Comparison of ENCODE assay signal across 23 cellular contexts in the genomic region with DNA sequence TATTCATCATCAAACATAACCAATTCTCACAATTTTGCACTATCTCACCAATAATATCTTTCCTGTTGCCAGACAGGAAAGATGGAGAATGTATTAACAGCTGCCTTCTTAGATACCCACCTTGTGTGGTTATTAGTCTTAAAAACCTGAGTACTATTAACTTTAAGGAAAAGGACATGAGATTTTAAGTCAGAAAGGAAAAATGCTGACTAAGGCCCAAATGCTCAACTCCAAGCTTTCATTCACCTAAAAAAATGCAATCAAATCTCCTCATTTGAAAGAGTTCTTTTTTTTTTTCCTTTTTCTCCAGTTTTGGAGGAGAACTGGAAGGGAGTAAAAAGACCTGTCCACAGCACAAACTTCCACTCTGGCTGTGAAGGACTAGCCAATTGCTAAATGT.
"Had no signal": no experiment of that assay in that cellular context is flagged by ENCODE, and none has a peak within 500 bp of the region (broad histone marks: within the 10 kb centered on the region; RNA-seq: fewer than 3 reads in every experiment).

No MANE protein-coding gene starts in this region.

- FAIRE-seq: bronchial epithelial cell had no signal

- DNase-seq: activated B cell treated with CpG ODN at 0.5 μM for 24 hours; activated CD4-positive, alpha-beta memory T cell treated with anti-CD3 and anti-CD28 coated beads for 36 hours; activated CD4-positive, alpha-beta T cell treated with anti-CD3 and anti-CD28 coated beads for 1 hour; activated CD4-positive, alpha-beta T cell treated with anti-CD3 and anti-CD28 coated beads, Interleukin-2, amount 10 ng/mL, durations not matched to agents 24 days and 14 days; activated gamma-delta T cell treated with Interleukin-2 at 50 U/mL for 16 hours; activated naive CD4-positive, alpha-beta T cell treated with anti-CD3 and anti-CD28 coated beads, Interleukin-2, amount 10 ng/mL, durations not matched to agents 7 days and 5 days; activated T-cell treated with anti-CD3 and anti-CD28 coated beads, Interleukin-2, amount 50 U/mL, for 48 hours; aorta; central memory CD4-positive, alpha-beta T cell; NCI-H1105 treated with DMSO at 0.1 percent for 48 hours; NCI-H1436 treated with DMSO at 0.1 percent for 48 hours; NCI-H187; NCI-H2081; NCI-H524; Peyer's patch; Right ventricle myocardium superior; SJCRH30; T-helper 9 cell had no signal

- H3K9ac ChIP-seq: KMS-11 had no signal

- H3K4me2 ChIP-seq: KMS-11 had no signal

- H3K4me3 Mint-ChIP-seq: activated B cell treated with CpG ODN at 0.5 μM for 24 hours; activated CD4-positive, alpha-beta memory T cell treated with anti-CD3 and anti-CD28 coated beads for 36 hours; activated CD4-positive, alpha-beta T cell treated with anti-CD3 and anti-CD28 coated beads, Interleukin-2, amount 10 ng/mL, durations not matched to agents 24 days and 14 days; activated naive CD4-positive, alpha-beta T cell treated with anti-CD3 and anti-CD28 coated beads, Interleukin-2, amount 10 ng/mL, durations not matched to agents 7 days and 5 days; T-helper 1 cell treated with Interleukin-12 subunit alpha and Interleukin-12 subunit beta and Interleukin-4 antibody, amounts not matched to agents 30 μg/mL and 1 μg/mL, for 36 hours had no signal

- H3K36me3 Mint-ChIP-seq: activated CD4-positive, alpha-beta memory T cell treated with anti-CD3 and anti-CD28 coated beads for 36 hours had no signal

- H3K36me3 ChIP-seq: SJCRH30 had no signal

- H3K27ac ChIP-seq: KMS-11, Peyer's patch, RWPE1, SJCRH30 had no signal

- H3K27ac Mint-ChIP-seq: activated B cell treated with CpG ODN at 0.5 μM for 24 hours; activated CD4-positive, alpha-beta memory T cell treated with anti-CD3 and anti-CD28 coated beads for 36 hours; activated CD4-positive, alpha-beta T cell treated with anti-CD3 and anti-CD28 coated beads, Interleukin-2, amount 10 ng/mL, durations not matched to agents 24 days and 14 days; activated naive CD4-positive, alpha-beta T cell treated with anti-CD3 and anti-CD28 coated beads, Interleukin-2, amount 10 ng/mL, durations not matched to agents 7 days and 5 days; activated T-helper 2 cell treated with anti-CD3 and anti-CD28 coated beads, Interferon-gamma antibody, Interleukin-2, Interleukin-4, amounts not matched to agents 10 μg/mL and 5 μg/mL and 100 μg/mL, durations not matched to agents 14 hours and 24 hours and 36 hours; T-helper 1 cell treated with Interleukin-12 subunit alpha and Interleukin-12 subunit beta and Interleukin-4 antibody, amounts not matched to agents 30 μg/mL and 1 μg/mL, for 36 hours had no signal

- H3K4me1 Mint-ChIP-seq: activated B cell treated with CpG ODN at 0.5 μM for 24 hours; activated CD4-positive, alpha-beta T cell treated with anti-CD3 and anti-CD28 coated beads, Interleukin-2, amount 10 ng/mL, durations not matched to agents 24 days and 14 days; activated naive CD4-positive, alpha-beta T cell treated with anti-CD3 and anti-CD28 coated beads, Interleukin-2, amount 10 ng/mL, durations not matched to agents 7 days and 5 days had no signal

- H3K4me3 ChIP-seq: Peyer's patch, SJCRH30 had no signal

- H3K4me1 ChIP-seq: Peyer's patch, SJCRH30 had no signal

- H3K27me3 ChIP-seq: Peyer's patch, SJCRH30 had no signal

- H3K9me3 ChIP-seq: Peyer's patch, SJCRH30 had no signal

- H3K9me3 Mint-ChIP-seq: activated B cell treated with CpG ODN at 0.5 μM for 24 hours; activated CD4-positive, alpha-beta memory T cell treated with anti-CD3 and anti-CD28 coated beads for 36 hours; activated CD4-positive, alpha-beta T cell treated with anti-CD3 and anti-CD28 coated beads, Interleukin-2, amount 10 ng/mL, durations not matched to agents 24 days and 14 days; activated naive CD4-positive, alpha-beta T cell treated with anti-CD3 and anti-CD28 coated beads, Interleukin-2, amount 10 ng/mL, durations not matched to agents 7 days and 5 days; activated T-helper 2 cell treated with anti-CD3 and anti-CD28 coated beads, Interferon-gamma antibody, Interleukin-2, Interleukin-4, amounts not matched to agents 10 μg/mL and 5 μg/mL and 100 μg/mL, durations not matched to agents 14 hours and 24 hours and 36 hours; T-helper 1 cell treated with Interleukin-12 subunit alpha and Interleukin-12 subunit beta and Interleukin-4 antibody, amounts not matched to agents 30 μg/mL and 1 μg/mL, for 36 hours had no signal

- H3K27me3 Mint-ChIP-seq: activated B cell treated with CpG ODN at 0.5 μM for 24 hours; activated CD4-positive, alpha-beta memory T cell treated with anti-CD3 and anti-CD28 coated beads for 36 hours; activated CD4-positive, alpha-beta T cell treated with anti-CD3 and anti-CD28 coated beads, Interleukin-2, amount 10 ng/mL, durations not matched to agents 24 days and 14 days; activated naive CD4-positive, alpha-beta T cell treated with anti-CD3 and anti-CD28 coated beads, Interleukin-2, amount 10 ng/mL, durations not matched to agents 7 days and 5 days had no signal
